Comparison of ENCODE assay signal across 11 cellular contexts in the genomic region with DNA sequence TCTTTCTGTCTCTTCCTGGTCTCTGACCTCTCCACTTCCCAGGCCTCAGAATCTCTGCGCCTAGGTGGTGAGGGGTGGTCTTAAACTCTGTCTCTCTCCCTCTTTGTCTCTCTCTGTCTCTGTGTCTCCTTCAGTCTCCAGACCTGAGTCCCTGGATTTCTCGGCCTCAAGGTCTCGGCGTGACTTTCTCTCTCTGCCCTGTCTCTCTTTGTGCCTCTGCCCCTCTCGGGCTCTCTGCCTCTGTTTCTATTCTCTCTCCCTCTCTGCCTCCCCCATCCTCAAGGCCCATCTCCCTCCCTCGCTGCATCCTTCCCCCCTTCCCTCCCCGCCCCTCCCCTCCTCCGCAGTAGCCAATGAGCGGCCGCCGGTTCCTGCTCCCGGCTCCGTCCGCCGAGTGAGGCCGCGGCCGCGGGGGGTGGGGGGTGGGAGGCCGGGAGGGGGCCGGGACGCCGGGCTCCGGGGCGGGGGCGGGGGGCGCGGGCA. TPM values are rescaled to one million over a fixed set of nuclear protein-coding genes. Genes with fewer than 3 reads are reported as not detected.
DNase-seq lines count a peak whose midpoint lies in the region; ATAC-seq and TF ChIP-seq lines count a peak whose summit lies in the region.
"Had no signal": no experiment of that assay in that cellular context is flagged by ENCODE, and none has a peak within 500 bp of the region (broad histone marks: within the 10 kb centered on the region; RNA-seq: fewer than 3 reads in every experiment).

A gene with protein sequence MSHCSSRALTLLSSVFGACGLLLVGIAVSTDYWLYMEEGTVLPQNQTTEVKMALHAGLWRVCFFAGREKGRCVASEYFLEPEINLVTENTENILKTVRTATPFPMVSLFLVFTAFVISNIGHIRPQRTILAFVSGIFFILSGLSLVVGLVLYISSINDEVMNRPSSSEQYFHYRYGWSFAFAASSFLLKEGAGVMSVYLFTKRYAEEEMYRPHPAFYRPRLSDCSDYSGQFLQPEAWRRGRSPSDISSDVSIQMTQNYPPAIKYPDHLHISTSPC (plus strand): TSS at position 346 of the 483 bp plus-strand sequence. CDS start 3,554 bp downstream, outside the sequence.

- peaks cover 40% of the 10 kb centered on the region for H3K27me3 ChIP-seq in iPS-18a (ENCODE audit: control insufficient read depth, insufficient read depth, low read length)
- peaks cover 36% of the 10 kb centered on the region for H3K27me3 ChIP-seq in colonic mucosa
- no peaks in the 10 kb centered on the region for H3K27me3 ChIP-seq in testis

- H3K9me3 ChIP-seq in iPS-18a (ENCODE audit: control insufficient read depth, low read depth, low read length) (no peaks in the 10 kb centered on the region), colonic mucosa (no peaks in the 10 kb centered on the region), testis (no peaks in the 10 kb centered on the region)
- H3K9me3 ChIP-seq: neutrophil had no signal

- no peaks in the 10 kb centered on the region for H3K9me3 Mint-ChIP-seq in activated CD4-positive, alpha-beta T cell treated with anti-CD3 and anti-CD28 coated beads, Interleukin-2, amount 10 ng/mL, durations not matched to agents 24 days and 14 days
- peaks cover 18% of the 10 kb centered on the region for H3K9me3 Mint-ChIP-seq in stimulated activated memory B cell treated with anti-CD40 and anti-IgM and Interleukin-4, amounts not matched to agents 10 μg/mL and 1 μg/mL and 100 μg/mL, for 72 hours
- H3K9me3 Mint-ChIP-seq: activated CD8-positive, alpha-beta T cell treated with anti-CD3 and anti-CD28 coated beads for 36 hours had no signal

- peak within 1 kb of the TSS; percentile 86 for H3K4me3 ChIP-seq in iPS-18a (ENCODE audit: low read length)
- H3K4me3 ChIP-seq in colonic mucosa: no peak within 1 kb of the TSS
- H3K4me3 ChIP-seq in testis: peak within 1 kb of the TSS in 1 of 2 donors; percentile 18

- H3K27ac ChIP-seq in angular gyrus (ENCODE audit: low read depth, low read length): peak within 1 kb of the TSS; percentile 62
- H3K27ac ChIP-seq in iPS-18a (ENCODE audit: low read length): no peak within 1 kb of the TSS
- H3K27ac ChIP-seq in colonic mucosa: no peak within 1 kb of the TSS
- no peak within 1 kb of the TSS for H3K27ac ChIP-seq in testis
- H3K27ac ChIP-seq: neutrophil had no signal

- peaks cover 66% of the 10 kb centered on the region for H3K27me3 Mint-ChIP-seq in activated CD4-positive, alpha-beta T cell treated with anti-CD3 and anti-CD28 coated beads, Interleukin-2, amount 10 ng/mL, durations not matched to agents 24 days and 14 days
- peaks cover 76% of the 10 kb centered on the region for H3K27me3 Mint-ChIP-seq in stimulated activated memory B cell treated with anti-CD40 and anti-IgM and Interleukin-4, amounts not matched to agents 10 μg/mL and 1 μg/mL and 100 μg/mL, for 72 hours

- peaks cover 8% of the 10 kb centered on the region for H3K36me3 Mint-ChIP-seq in activated CD4-positive, alpha-beta T cell treated with anti-CD3 and anti-CD28 coated beads, Interleukin-2, amount 10 ng/mL, durations not matched to agents 24 days and 14 days (ENCODE audit: low read depth)
- H3K36me3 Mint-ChIP-seq in stimulated activated memory B cell treated with anti-CD40 and anti-IgM and Interleukin-4, amounts not matched to agents 10 μg/mL and 1 μg/mL and 100 μg/mL, for 72 hours: peaks cover 12% of the 10 kb centered on the region

- intact Hi-C loops in activated CD4-positive, alpha-beta T cell treated with anti-CD3 and anti-CD28 coated beads, Interleukin-2, amount 10 ng/mL, durations not matched to agents 24 days and 14 days (cut with micrococcal nuclease): loop anchor here (5.0 to 10.0 kb wide), 2 partner anchors 64 to 68 kb away; no protein-coding TSS in a partner anchor
- intact Hi-C loops in colonic mucosa (cut with DNase I): loop anchor here (5.0 to 10.0 kb wide), 2 partner anchors 64 to 113 kb away; no protein-coding TSS in a partner anchor
- intact Hi-C loops in testis (cut with DNase I; ENCODE audit: low total_unique reads): no loop called here

- peak within 1 kb of the TSS; percentile 5 for H3K27ac Mint-ChIP-seq in activated CD4-positive, alpha-beta T cell treated with anti-CD3 and anti-CD28 coated beads, Interleukin-2, amount 10 ng/mL, durations not matched to agents 24 days and 14 days
- no peak within 1 kb of the TSS for H3K27ac Mint-ChIP-seq in stimulated activated memory B cell treated with anti-CD40 and anti-IgM and Interleukin-4, amounts not matched to agents 10 μg/mL and 1 μg/mL and 100 μg/mL, for 72 hours
- H3K27ac Mint-ChIP-seq: activated CD8-positive, alpha-beta T cell treated with anti-CD3 and anti-CD28 coated beads for 36 hours had no signal

- H3K4me1 Mint-ChIP-seq in activated CD4-positive, alpha-beta T cell treated with anti-CD3 and anti-CD28 coated beads, Interleukin-2, amount 10 ng/mL, durations not matched to agents 24 days and 14 days: peaks cover 17% of the 10 kb centered on the region
- peaks cover 21% of the 10 kb centered on the region for H3K4me1 Mint-ChIP-seq in stimulated activated memory B cell treated with anti-CD40 and anti-IgM and Interleukin-4, amounts not matched to agents 10 μg/mL and 1 μg/mL and 100 μg/mL, for 72 hours

- ATAC-seq in stimulated activated memory B cell treated with anti-CD40 and anti-IgM and Interleukin-4, amounts not matched to agents 10 μg/mL and 1 μg/mL and 100 μg/mL, for 72 hours: no peak
- ATAC-seq in GM21447 (IDR thresholded peaks at IDR 0.05; ENCODE audit: unreplicated experiment): no peak

- DNase-seq in activated CD4-positive, alpha-beta T cell treated with anti-CD3 and anti-CD28 coated beads, Interleukin-2, amount 10 ng/mL, durations not matched to agents 24 days and 14 days: no peak
- no peak for DNase-seq in activated CD4-positive, alpha-beta T cell treated with anti-CD3 and anti-CD28 coated beads, Interleukin-2, amount 50 U/mL, for 1 hour
- DNase-seq in colonic mucosa (no peak), testis (no peak)
- DNase-seq: activated CD8-positive, alpha-beta T cell treated with anti-CD3 and anti-CD28 coated beads for 36 hours; OCI-M1 had no signal

- H3K36me3 ChIP-seq in iPS-18a (ENCODE audit: control insufficient read depth, low read depth, low read length) (no peaks in the 10 kb centered on the region), colonic mucosa (no peaks in the 10 kb centered on the region), testis (ENCODE audit: low read depth, missing control alignments) (no peaks in the 10 kb centered on the region)
- H3K36me3 ChIP-seq: neutrophil had no signal

- H3K4me3 Mint-ChIP-seq in activated CD4-positive, alpha-beta T cell treated with anti-CD3 and anti-CD28 coated beads, Interleukin-2, amount 10 ng/mL, durations not matched to agents 24 days and 14 days: peak within 1 kb of the TSS; percentile 29
- H3K4me3 Mint-ChIP-seq in stimulated activated memory B cell treated with anti-CD40 and anti-IgM and Interleukin-4, amounts not matched to agents 10 μg/mL and 1 μg/mL and 100 μg/mL, for 72 hours: peak within 1 kb of the TSS; percentile 2
- H3K4me3 Mint-ChIP-seq: activated CD8-positive, alpha-beta T cell treated with anti-CD3 and anti-CD28 coated beads for 36 hours had no signal

- no peak for TF ChIP-seq CTCF in colonic mucosa (IDR thresholded peaks at IDR 0.05)
- TF ChIP-seq CTCF in testis (IDR thresholded peaks at IDR 0.05): no peak

- no peak for TF ChIP-seq POLR2A in testis (IDR thresholded peaks at IDR 0.05)

- 1 to 3% methylated on average over 14 to 22 of the region's 28 CpGs for WGBS in testis, 2 donors

- peak within 1 kb of the TSS; percentile 72 for H3K9ac ChIP-seq in iPS-18a (ENCODE audit: low read length)
- H3K9ac ChIP-seq in colonic mucosa (ENCODE audit: low read depth in 2 of 2, low read length in 2 of 2): no peak within 1 kb of the TSS

- peaks cover 8% of the 10 kb centered on the region for H3K4me1 ChIP-seq in iPS-18a (ENCODE audit: control insufficient read depth, low read depth, low read length)
- H3K4me1 ChIP-seq in colonic mucosa: no peaks in the 10 kb centered on the region
- peaks cover 8% of the 10 kb centered on the region for H3K4me1 ChIP-seq in testis

RNA-seq across cellular contexts. Expression of the gene that starts here (rescaled TPM):
- not detected in 2 replicates for total RNA-seq in activated CD4-positive, alpha-beta T cell treated with anti-CD3 and anti-CD28 coated beads, Interleukin-2, amount 10 ng/mL, durations not matched to agents 24 days and 14 days
- total RNA-seq in colonic mucosa: under 1 TPM in 1 of 2 donors, not detected in 1; 0.16 TPM
- total RNA-seq in testis: under 1 TPM; 0.39 to 0.81 TPM
- polyA plus RNA-seq in testis (ENCODE audit: insufficient read depth, low read depth, low replicate concordance): 0.53 TPM
- total RNA-seq: activated CD8-positive, alpha-beta T cell treated with anti-CD3 and anti-CD28 coated beads for 36 hours had no signal
